In genomic region chr10:8026349-8027259, GRCh38 we compare ENCODE assay signal across 10 cellular contexts. TPM values are rescaled to one million over a fixed set of nuclear protein-coding genes. Genes with fewer than 3 reads are reported as not detected.
A peak's percentile ranks its signal among the peaks of the same experiment; 100 is the strongest.
DNase-seq lines count a peak whose midpoint lies in the region; ATAC-seq, FAIRE-seq and TF ChIP-seq lines count a peak whose summit lies in the region.
"Had no signal": no experiment of that assay in that cellular context is flagged by ENCODE, and none has a peak within 500 bp of the region (broad histone marks: within the 10 kb centered on the region; RNA-seq: fewer than 3 reads in every experiment).

No MANE protein-coding gene starts in this region.

- no peak overlapping the region for H3K27ac Mint-ChIP-seq in activated CD4-positive, alpha-beta T cell treated with anti-CD3 and anti-CD28 coated beads for 36 hours
- H3K27ac Mint-ChIP-seq in IgD-negative memory B cell: peak overlapping the region in 1 of 3 donors; percentile 8

- peaks cover 2% of the 10 kb centered on the region for H3K27me3 ChIP-seq in bronchial epithelial cell (ENCODE audit: control insufficient read depth, insufficient read depth, low read length)
- no peaks in the 10 kb centered on the region for H3K27me3 ChIP-seq in parathyroid adenoma (ENCODE audit: control insufficient read depth, insufficient read depth, low read length)
- H3K27me3 ChIP-seq: adrenal gland had no signal

- H3K27me3 Mint-ChIP-seq in activated CD4-positive, alpha-beta T cell treated with anti-CD3 and anti-CD28 coated beads for 36 hours: peaks cover 13% of the 10 kb centered on the region
- H3K27me3 Mint-ChIP-seq in IgD-negative memory B cell: peaks cover 11% of the 10 kb centered on the region

- H3K9me3 Mint-ChIP-seq in activated CD4-positive, alpha-beta T cell treated with anti-CD3 and anti-CD28 coated beads for 36 hours (ENCODE audit: low read depth): no peaks in the 10 kb centered on the region
- H3K9me3 Mint-ChIP-seq in IgD-negative memory B cell: peaks cover 0 to 2% (median 0%) of the 10 kb centered on the region in 3 donors

- H3K36me3 ChIP-seq in bronchial epithelial cell (ENCODE audit: control insufficient read depth, insufficient read depth, low read length) (no peaks in the 10 kb centered on the region), parathyroid adenoma (ENCODE audit: control insufficient read depth, insufficient read depth, low read length) (no peaks in the 10 kb centered on the region)
- H3K36me3 ChIP-seq: adrenal gland had no signal

- ATAC-seq in activated CD4-positive, alpha-beta T cell treated with anti-CD3 and anti-CD28 coated beads for 36 hours: no peak

- TF ChIP-seq CTCF in bronchial epithelial cell (IDR thresholded peaks at IDR 0.05; ENCODE audit: insufficient read depth, low read length, severe bottlenecking): no peak
- TF ChIP-seq CTCF in parathyroid adenoma (IDR thresholded peaks at IDR 0.05): no peak

- POLR2A ChIA-PET in activated CD4-positive, alpha-beta T cell treated with anti-CD3 and anti-CD28 coated beads for 36 hours (lab: Charles Lee): no interaction called here

- DNase-seq in activated CD4-positive, alpha-beta T cell treated with anti-CD3 and anti-CD28 coated beads for 36 hours: no peak
- DNase-seq in activated CD4-positive, alpha-beta T cell treated with anti-CD3 and anti-CD28 coated beads for 1 hour: no peak
- DNase-seq in bronchial epithelial cell (ENCODE audit: low read depth) (peak; percentile 1), retina (no peak), amniotic stem cell (lab: John Stamatoyannopoulos, UW) (no peak), kidney tubule cell (ENCODE audit: low spot score) (no peak)
- DNase-seq: adrenal gland had no signal

- H3K4me2 ChIP-seq in parathyroid adenoma (ENCODE audit: low read length): peak overlapping the region; percentile 38

- H3K9ac ChIP-seq in parathyroid adenoma: no peak overlapping the region

- H3K9me3 ChIP-seq in parathyroid adenoma (ENCODE audit: control insufficient read depth, low read length): no peaks in the 10 kb centered on the region
- H3K9me3 ChIP-seq: adrenal gland had no signal

- H3K36me3 Mint-ChIP-seq in activated CD4-positive, alpha-beta T cell treated with anti-CD3 and anti-CD28 coated beads for 36 hours (ENCODE audit: low read depth): no peaks in the 10 kb centered on the region
- H3K36me3 Mint-ChIP-seq in IgD-negative memory B cell: no peaks in the 10 kb centered on the region

- intact Hi-C loops in activated CD4-positive, alpha-beta T cell treated with anti-CD3 and anti-CD28 coated beads for 36 hours (cut with DNase I, micrococcal nuclease): no loop called here

- FAIRE-seq in bronchial epithelial cell (lab: Jason Lieb, UNC): no peak
- FAIRE-seq: urothelium cell line had no signal

- H3K27ac ChIP-seq in parathyroid adenoma: no peak overlapping the region
- H3K27ac ChIP-seq: adrenal gland had no signal

- H3K4me3 Mint-ChIP-seq in activated CD4-positive, alpha-beta T cell treated with anti-CD3 and anti-CD28 coated beads for 36 hours: peak overlapping the region; percentile 66
- H3K4me3 Mint-ChIP-seq in IgD-negative memory B cell: peak overlapping the region in 3 of 4 donors; percentile 31 to 87 (median 81)

- H3K4me3 ChIP-seq in bronchial epithelial cell (ENCODE audit: low read depth, low read length): no peak overlapping the region
- peak overlapping the region; percentile 42 for H3K4me3 ChIP-seq in parathyroid adenoma (ENCODE audit: low read depth, low read length)
- H3K4me3 ChIP-seq: adrenal gland had no signal

- H2AFZ ChIP-seq in parathyroid adenoma: peak overlapping the region; percentile 34

- no peaks in the 10 kb centered on the region for H3K4me1 ChIP-seq in parathyroid adenoma
- H3K4me1 ChIP-seq: adrenal gland had no signal

- H3K79me2 ChIP-seq in parathyroid adenoma: no peaks in the 10 kb centered on the region

- CTCF ChIA-PET in activated CD4-positive, alpha-beta T cell treated with anti-CD3 and anti-CD28 coated beads for 36 hours (lab: Charles Lee): interaction anchor here (0.7 kb wide), 1 partner anchor 13 kb away, joined by 4 read pairs; no protein-coding TSS in a partner anchor

- peaks cover 6% of the 10 kb centered on the region for H3K4me1 Mint-ChIP-seq in activated CD4-positive, alpha-beta T cell treated with anti-CD3 and anti-CD28 coated beads for 36 hours
- H3K4me1 Mint-ChIP-seq in IgD-negative memory B cell: peaks cover 0 to 5% (median 2%) of the 10 kb centered on the region in 3 donors

RNA-seq across cellular contexts. Expression of gene GATA3, which starts 27.9 kb away (rescaled TPM):
- 10 to 100 TPM; 23.5 to 30.2 TPM for total RNA-seq in activated CD4-positive, alpha-beta T cell treated with anti-CD3 and anti-CD28 coated beads for 36 hours
- polyA plus RNA-seq in IgD-negative memory B cell: 2.0 TPM
- total RNA-seq in bronchial epithelial cell: under 0.01 TPM in 1 of 2 replicates, not detected in the other

Comparison
In these comparisons a context has a peak if more than half of its experiments do, and no peak if none do; other contexts are left out.
1. RNA of gene GATA3, which starts 27.9 kb away (total RNA-seq): 23.5 to 30.2 TPM in activated CD4-positive, alpha-beta T cell treated with anti-CD3 and anti-CD28 coated beads for 36 hours; under 0.01 TPM in bronchial epithelial cell; every median in the first group is over 10 times any median in the second.